Comparison of ENCODE assay signal across 18 cellular contexts in genomic region chr2:142533083-142533482, GRCh38.
"Had no signal": no experiment of that assay in that cellular context is flagged by ENCODE, and none has a peak within 500 bp of the region (broad histone marks: within the 10 kb centered on the region; RNA-seq: fewer than 3 reads in every experiment).

No MANE protein-coding gene starts in this region.

- ATAC-seq: esophagus mucosa; mucosa of descending colon; naive thymus-derived CD4-positive, alpha-beta T cell; stimulated activated effector memory CD8-positive, alpha-beta T cell treated with anti-CD3 and anti-CD28 coated beads, Interleukin-12 subunit alpha, Interleukin-12 subunit beta, amount 100 ng/mL, for 72 hours had no signal

- H3K27ac Mint-ChIP-seq: activated naive CD4-positive, alpha-beta T cell treated with anti-CD3 and anti-CD28 coated beads for 36 hours; activated T-helper 2 cell treated with anti-CD3 and anti-CD28 coated beads, Interferon-gamma antibody, Interleukin-2, Interleukin-4, amounts not matched to agents 10 μg/mL and 5 μg/mL and 100 μg/mL, durations not matched to agents 14 hours and 24 hours and 36 hours; naive thymus-derived CD4-positive, alpha-beta T cell; stimulated activated effector memory CD8-positive, alpha-beta T cell treated with anti-CD3 and anti-CD28 coated beads, Interleukin-12 subunit alpha, Interleukin-12 subunit beta, amount 100 ng/mL, for 72 hours had no signal

- H3K4me3 ChIP-seq: cardiac muscle cell, dorsolateral prefrontal cortex, left ventricle myocardium inferior, mucosa of descending colon, ovary, thoracic aorta had no signal

- H3K27ac ChIP-seq: cardiac muscle cell, dorsolateral prefrontal cortex, left ventricle myocardium inferior, ovary, thoracic aorta had no signal

- H3K9me3 ChIP-seq: left ventricle myocardium inferior, mucosa of descending colon, ovary, thoracic aorta had no signal

- H3K4me1 Mint-ChIP-seq: naive thymus-derived CD4-positive, alpha-beta T cell; stimulated activated effector memory CD8-positive, alpha-beta T cell treated with anti-CD3 and anti-CD28 coated beads, Interleukin-12 subunit alpha, Interleukin-12 subunit beta, amount 100 ng/mL, for 72 hours had no signal

- DNase-seq: activated CD4-positive, alpha-beta T cell treated with anti-CD3 and anti-CD28 coated beads, Interleukin-2, amount 50 U/mL, for 4 hours; activated CD4-positive, CD25-positive, alpha-beta regulatory T cell treated with anti-CD3 and anti-CD28 coated beads, Interleukin-2, amount 50 U/mL, for 72 hours; activated naive CD4-positive, alpha-beta T cell treated with anti-CD3 and anti-CD28 coated beads for 36 hours; activated T-cell treated with anti-CD3 and anti-CD28 coated beads, Interleukin-2, amount 50 U/mL, for 1 hour; dorsolateral prefrontal cortex; hippocampal formation; kidney; left ventricle myocardium inferior; mucosa of descending colon; naive thymus-derived CD4-positive, alpha-beta T cell; ovary; stimulated activated CD4-positive, alpha-beta T cell treated with anti-CD3 and anti-CD28 coated beads, Interleukin-12 subunit alpha, Interleukin-12 subunit beta, amount 100 ng/mL, for 4 hours; T-helper 9 cell had no signal

- H3K4me3 Mint-ChIP-seq: activated naive CD4-positive, alpha-beta T cell treated with anti-CD3 and anti-CD28 coated beads for 36 hours; naive thymus-derived CD4-positive, alpha-beta T cell; stimulated activated effector memory CD8-positive, alpha-beta T cell treated with anti-CD3 and anti-CD28 coated beads, Interleukin-12 subunit alpha, Interleukin-12 subunit beta, amount 100 ng/mL, for 72 hours had no signal

- H3K27me3 ChIP-seq: cardiac muscle cell, ovary had no signal

- H3K36me3 Mint-ChIP-seq: naive thymus-derived CD4-positive, alpha-beta T cell; stimulated activated effector memory CD8-positive, alpha-beta T cell treated with anti-CD3 and anti-CD28 coated beads, Interleukin-12 subunit alpha, Interleukin-12 subunit beta, amount 100 ng/mL, for 72 hours had no signal

- H3K4me1 ChIP-seq: left ventricle myocardium inferior had no signal

- H3K36me3 ChIP-seq: cardiac muscle cell, left ventricle myocardium inferior, ovary, thoracic aorta had no signal

- H3K27me3 Mint-ChIP-seq: naive thymus-derived CD4-positive, alpha-beta T cell had no signal
